23 cellular contexts compared by ENCODE assay signal in genomic region chr11:95832763-95833162, GRCh38. TPM values are rescaled to one million over a fixed set of nuclear protein-coding genes. Genes with fewer than 3 reads are reported as not detected.
DNase-seq lines count a peak whose midpoint lies in the region; ATAC-seq, FAIRE-seq and TF ChIP-seq lines count a peak whose summit lies in the region.
"Had no signal": no experiment of that assay in that cellular context is flagged by ENCODE, and none has a peak within 500 bp of the region (broad histone marks: within the 10 kb centered on the region; RNA-seq: fewer than 3 reads in every experiment).

No MANE protein-coding gene starts in this region.

- H3K36me3 ChIP-seq in GM12878 (ENCODE audit: control insufficient read depth in 2 of 2, insufficient read depth in 2 of 2, low read length in 1 of 2), result peaks cover 0 to 21% of the 10 kb centered on the region in 2 experiments

- no peak overlapping the region for H3K4me3 ChIP-seq in GM12878
- H3K4me3 ChIP-seq: body of pancreas, PC-9, vagina had no signal

- in situ Hi-C loops in GM12878 (cut with MboI), result no loop called here

- H3K79me2 ChIP-seq in GM12878 (ENCODE audit: control insufficient read depth, insufficient read depth, low read length), result no peaks in the 10 kb centered on the region

- CTCF ChIA-PET in GM12878 (lab: Yijun Ruan, JAX), result interaction anchor here (0.9 to 1.8 kb wide), 4 partner anchors 12 to 510 kb away, joined by 3 to 12 read pairs (median 4); partner anchors contain the start of gene MAML2

- SMC1A ChIA-PET in GM12878 (lab: Charles Lee; ENCODE audit: uncharacterized antibody, unreplicated experiment), result interaction anchor here (1.0 to 1.8 kb wide), 5 partner anchors 29 to 678 kb away, joined by 3 to 7 read pairs (median 4); partner anchors contain the start of gene MAML2

- no peak overlapping the region for H2AFZ ChIP-seq in GM12878 (ENCODE audit: control insufficient read depth, low read depth, low read length)
- H2AFZ ChIP-seq: PC-9 had no signal

- H4K20me1 ChIP-seq in GM12878 (ENCODE audit: control insufficient read depth, insufficient read depth), result no peaks in the 10 kb centered on the region

- no peaks in the 10 kb centered on the region for H3K27me3 ChIP-seq in GM12878 (replicated peaks in 1 of 2; ENCODE audit: control insufficient read depth in 2 of 2, insufficient read depth in 2 of 2, low read length in 1 of 2)
- H3K27me3 ChIP-seq: body of pancreas, vagina had no signal

- intact Hi-C loops in GM12878 (cut with micrococcal nuclease; ENCODE audit: unreplicated experiment) (no loop called here), left colon (cut with DNase I, micrococcal nuclease) (loop anchor here in 1 of 2 donors (10.0 kb wide), 1 partner anchor 562 kb away; the partner anchor contains the start of gene JRKL)

- DNase-seq in EH (ENCODE audit: low read depth) (peak; percentile 52), HT1080 (ENCODE audit: low read depth) (peak; percentile 41), GM12878 (ENCODE audit: low read depth, low spot score) (no peak), left colon (no peak), dedifferentiated amniotic fluid mesenchymal stem cell (ENCODE audit: extremely low spot score) (no peak)
- DNase-seq in activated CD8-positive, alpha-beta memory T cell treated with anti-CD3 and anti-CD28 coated beads, Interleukin-2, amount 50 U/mL, for 4 hours, result no peak
- DNase-seq: activated CD4-positive, alpha-beta T cell treated with anti-CD3 and anti-CD28 coated beads for 1 hour; activated effector memory CD4-positive, alpha-beta T cell treated with Interleukin-2 at 50 U/mL for 16 hours; AML-193; body of pancreas; COR-L47; dermis blood vessel endothelial cell; natural killer cell; NCI-H1417 treated with DMSO at 0.1 percent for 48 hours; NCI-H2171 treated with DMSO at 0.1 percent for 48 hours; NCI-H774; PC-9; posterior cingulate gyrus; stimulated activated CD4-positive, alpha-beta T cell treated with anti-CD3 and anti-CD28 coated beads, Interleukin-2, amount 100 ng/mL, for 48 hours had no signal

- POLR2A ChIA-PET in GM12878 (lab: Charles Lee), result interaction anchor here (0.9 to 1.1 kb wide), 2 partner anchors 42 to 96 kb away, joined by 3 read pairs; no protein-coding TSS in a partner anchor

- no peak for TF ChIP-seq RAD21 in GM12878 (IDR thresholded peaks at IDR 0.05; ENCODE audit: insufficient read depth, low read depth, low read length)

- TF ChIP-seq CTCF in GM12878 (IDR thresholded peaks at IDR 0.05 in 2 of 3, conservative IDR thresholded peaks at IDR 0.05 in 1 of 3; ENCODE audit: control insufficient read depth in 2 of 3, extremely low read depth in 1 of 3, insufficient read depth in 1 of 3, low read depth in 3 of 3, low read length in 3 of 3), result no peak

- H3K4me2 ChIP-seq in GM12878 (ENCODE audit: control insufficient read depth, insufficient read depth), result no peak overlapping the region
- H3K4me2 ChIP-seq: PC-9 had no signal

- no peaks in the 10 kb centered on the region for H3K4me1 ChIP-seq in GM12878 (ENCODE audit: control insufficient read depth, insufficient read depth, low read length)
- H3K4me1 ChIP-seq: body of pancreas had no signal

- no peak for TF ChIP-seq EP300 in GM12878 (IDR thresholded peaks at IDR 0.05; ENCODE audit: borderline replicate concordance in 1 of 2, control insufficient read depth in 1 of 2, low read depth in 2 of 2, low read length in 2 of 2)

- WGBS in GM12878 (ENCODE audit: insufficient coverage, insufficient replicate concordance, low lambda C conversion rate, missing lambda C conversion rate), result 86% methylated on average over 3 of the region's 3 CpGs

- BruUV-seq in GM12878 (replicated peaks; lab: Mats Ljungman, UMichigan), result no TSS peak

- ATAC-seq in GM12878, result no peak
- ATAC-seq in left colon, result peak; percentile 72
- ATAC-seq in GM19023 (IDR thresholded peaks at IDR 0.05; ENCODE audit: unreplicated experiment), result no peak
- ATAC-seq: body of pancreas, esophagus mucosa, natural killer cell had no signal

- H3K27ac ChIP-seq in GM12878 (ENCODE audit: control insufficient read depth, insufficient read depth), result no peak overlapping the region
- H3K27ac ChIP-seq: body of pancreas, PC-9, vagina had no signal

- no peak for TF ChIP-seq POLR2A in GM12878 (IDR thresholded peaks at IDR 0.05; ENCODE audit: low read depth, low read length)

- H3K9me3 ChIP-seq in GM12878 (replicated peaks; ENCODE audit: control insufficient read depth, insufficient read depth, low read length), result no peaks in the 10 kb centered on the region
- H3K9me3 ChIP-seq: body of pancreas, vagina had no signal

- RAD21 ChIA-PET in GM12878 (lab: Charles Lee; ENCODE audit: unreplicated experiment), result interaction anchor here (0.7 to 1.4 kb wide), 2 partner anchors 557 to 562 kb away, joined by 3 to 4 read pairs; partner anchors contain the start of gene CCDC82

- peak; percentile 68 for FAIRE-seq in GM12878 (lab: Jason Lieb, UNC)
- FAIRE-seq: keratinocyte had no signal

- no peak overlapping the region for H3K9ac ChIP-seq in GM12878 (ENCODE audit: control insufficient read depth, insufficient read depth, low read length)

TF ChIP-seq in GM12878, 131 proteins besides CTCF, POLR2A, EP300 and RAD21:
- no peak for TF ChIP-seq SIX5 (IDR thresholded peaks at IDR 0.05; ENCODE audit: low read depth, low read length, severe bottlenecking)
- TF ChIP-seq FOS (IDR thresholded peaks at IDR 0.05; ENCODE audit: borderline replicate concordance, extremely low read depth, insufficient read length), result no peak

RNA-seq across cellular contexts. Expression of gene CEP57, which starts 42.5 kb away (rescaled TPM):
- 27.0 and 32.8 TPM in 2 replicates for total RNA-seq in HT1080 (2014; rRNA removed; shearing (Covaris generic))
- 23.4 and 28.4 TPM in 2 replicates for polyA plus RNA-seq in HT1080 (2015; cell fraction: cytosol; rRNA removed)
- 45.4 and 46.9 TPM in 2 replicates for polyA plus RNA-seq in HT1080 (2015; cell fraction: nucleus; rRNA removed)
- 223 and 235 TPM in 2 replicates for total RNA-seq in GM12878 (2013; cell fraction: nucleolus; rRNA removed)
- total RNA-seq in GM12878 (2014; rRNA removed) (45.9 and 60.1 TPM in 2 replicates), GM12878 (2014; rRNA removed; fragmentation: Illumina TruSeq; extraction: Trizol) (69.5 and 73.4 TPM in 2 replicates), GM12878 (2021) (52.3 and 54.1 TPM in 2 replicates), left colon (10 to 100 TPM; 29.4 to 31.7 TPM)
- 26.0 TPM for polyA plus RNA-seq in GM12878 (2011; ENCODE audit: low read depth)
- polyA plus RNA-seq in GM12878 (2011; rRNA removed) (85.4 and 144 TPM in 2 replicates), GM12878 (2014; fragmentation: Illumina TruSeq; extraction: Trizol) (61.3 and 82.6 TPM in 2 replicates), GM12878 (2014; fragmentation: Nextera tagmentation; extraction: Ambion mirVana) (10 to 100 TPM; 19.4 to 25.8 TPM), GM12878 (2014; rRNA removed) (34.7 and 43.0 TPM in 2 replicates), GM12878 (2016; fragmentation: Nextera tagmentation; extraction: Ambion mirVana) (10 to 100 TPM; 70.4 to 77.0 TPM)
- 30.5 and 40.4 TPM in 2 replicates for polyA plus RNA-seq in GM12878 (2011; cell fraction: cytosol; rRNA removed)
- polyA plus RNA-seq in GM12878 (2011; cell fraction: nucleus; rRNA removed), result 74.9 and 83.5 TPM in 2 replicates
- 40.4 and 54.5 TPM in 2 replicates for polyA plus RNA-seq in GM12878 (2012)
- polyA minus RNA-seq in GM12878 (2011; rRNA and poly(A)+ RNA removed), result 43.2 and 68.8 TPM in 2 replicates
- polyA minus RNA-seq in GM12878 (2011; cell fraction: cytosol; rRNA and poly(A)+ RNA removed), result 18.0 and 28.1 TPM in 2 replicates
- polyA minus RNA-seq in GM12878 (2011; cell fraction: nucleus; rRNA and poly(A)+ RNA removed), result 38.1 and 47.7 TPM in 2 replicates

RNA-seq across cellular contexts. Expression of gene FAM76B, which starts 43.2 kb away (rescaled TPM):
- total RNA-seq in HT1080 (2014; rRNA removed; shearing (Covaris generic)), result 11.9 and 13.2 TPM in 2 replicates
- polyA plus RNA-seq in HT1080 (2015; cell fraction: cytosol; rRNA removed), result 13.0 and 14.0 TPM in 2 replicates
- 89.9 and 90.5 TPM in 2 replicates for polyA plus RNA-seq in HT1080 (2015; cell fraction: nucleus; rRNA removed)
- 197 and 200 TPM in 2 replicates for total RNA-seq in GM12878 (2013; cell fraction: nucleolus; rRNA removed)
- 23.2 and 27.8 TPM in 2 replicates for total RNA-seq in GM12878 (2014; rRNA removed)
- total RNA-seq in GM12878 (2014; rRNA removed; fragmentation: Illumina TruSeq; extraction: Trizol), result 43.9 and 46.1 TPM in 2 replicates
- 28.5 and 29.1 TPM in 2 replicates for total RNA-seq in GM12878 (2021)
- polyA plus RNA-seq in GM12878 (2011; ENCODE audit: low read depth), result 16.3 TPM
- 56.8 and 101 TPM in 2 replicates for polyA plus RNA-seq in GM12878 (2011; rRNA removed)
- polyA plus RNA-seq in GM12878 (2011; cell fraction: cytosol; rRNA removed), result 16.9 TPM in 2 replicates
- polyA plus RNA-seq in GM12878 (2011; cell fraction: nucleus; rRNA removed), result 88.4 and 119 TPM in 2 replicates
- polyA plus RNA-seq in GM12878 (2012), result 26.7 and 28.5 TPM in 2 replicates
- 32.5 and 47.7 TPM in 2 replicates for polyA plus RNA-seq in GM12878 (2014; fragmentation: Illumina TruSeq; extraction: Trizol)
- polyA plus RNA-seq in GM12878 (2014; fragmentation: Nextera tagmentation; extraction: Ambion mirVana), result 10 to 100 TPM; 13.5 to 16.6 TPM
- 23.4 and 29.7 TPM in 2 replicates for polyA plus RNA-seq in GM12878 (2014; rRNA removed)
- polyA plus RNA-seq in GM12878 (2016; fragmentation: Nextera tagmentation; extraction: Ambion mirVana), result 10 to 100 TPM; 24.9 to 25.5 TPM
- polyA minus RNA-seq in GM12878 (2011; rRNA and poly(A)+ RNA removed), result 23.9 and 33.1 TPM in 2 replicates
- 13.6 and 27.4 TPM in 2 replicates for polyA minus RNA-seq in GM12878 (2011; cell fraction: cytosol; rRNA and poly(A)+ RNA removed)
- polyA minus RNA-seq in GM12878 (2011; cell fraction: nucleus; rRNA and poly(A)+ RNA removed), result 48.4 and 73.5 TPM in 2 replicates
- total RNA-seq in left colon, result 10 to 100 TPM; 14.5 to 16.8 TPM

Comparison
In these comparisons a context has a peak if more than half of its experiments do, and no peak if none do; other contexts are left out.
1. DNase-seq: peak in EH (single experiment) and HT1080 (single experiment); none in GM12878 (single experiment), left colon (0 of 2), activated CD8-positive, alpha-beta memory T cell treated with anti-CD3 and anti-CD28 coated beads, Interleukin-2, amount 50 U/mL, for 4 hours (single experiment) and dedifferentiated amniotic fluid mesenchymal stem cell (single experiment).